In genomic region chr5:157718529-157718928, GRCh38 we compare ENCODE assay signal across 8 cellular contexts. TPM values are rescaled to one million over a fixed set of nuclear protein-coding genes. Genes with fewer than 3 reads are reported as not detected.
A peak's percentile ranks its signal among the peaks of the same experiment; 100 is the strongest.
DNase-seq lines count a peak whose midpoint lies in the region; ATAC-seq and TF ChIP-seq lines count a peak whose summit lies in the region.

No MANE protein-coding gene starts in this region.

- intact Hi-C loops in Calu3 (cut with micrococcal nuclease; ENCODE audit: unreplicated experiment) = loop anchor here (1.0 to 10.0 kb wide), 6 partner anchors 49 to 390 kb away; no protein-coding TSS in a partner anchor

- TF ChIP-seq CTCF in Calu3 (IDR thresholded peaks at IDR 0.05; ENCODE audit: unreplicated experiment) (no peak), LNCAP (IDR thresholded peaks at IDR 0.05) (peak; percentile 56), glutamatergic neuron (IDR thresholded peaks at IDR 0.05; ENCODE audit: partially characterized antibody, unreplicated experiment) (peak; percentile 49)

- CTCF ChIA-PET in Calu3 (lab: Charles Lee) = interaction anchor here (0.5 to 1.3 kb wide), 11 partner anchors 13 to 390 kb away, joined by 3 to 6 read pairs (median 4); partner anchors contain the start of gene THG1L
- CTCF ChIA-PET in activated CD8-positive, alpha-beta T cell treated with anti-CD3 and anti-CD28 coated beads, Interleukin-2, amount 10 ng/mL, durations not matched to agents 7 days and 5 days (lab: Charles Lee) = interaction anchor here (0.6 to 4.2 kb wide), 47 partner anchors 10 to 400 kb away, joined by 3 to 49 read pairs (median 4); partner anchors contain the start of genes LSM11 and THG1L

- no TSS peak for BruUV-seq in Calu3 (replicated peaks; lab: Mats Ljungman, UMichigan)

- POLR2A ChIA-PET in activated CD8-positive, alpha-beta T cell treated with anti-CD3 and anti-CD28 coated beads, Interleukin-2, amount 10 ng/mL, durations not matched to agents 7 days and 5 days (lab: Charles Lee) = interaction anchor here (0.6 to 0.7 kb wide), 2 partner anchors 25 to 385 kb away, joined by 3 read pairs; partner anchors contain the start of gene LSM11

- H3K4me3 Mint-ChIP-seq in Calu3 (ENCODE audit: low read depth, unreplicated experiment) = no peak overlapping the region
- no peak overlapping the region for H3K4me3 Mint-ChIP-seq in activated CD8-positive, alpha-beta T cell treated with anti-CD3 and anti-CD28 coated beads, Interleukin-2, amount 10 ng/mL, durations not matched to agents 7 days and 5 days
- no peak overlapping the region for H3K4me3 Mint-ChIP-seq in glutamatergic neuron (ENCODE audit: unreplicated experiment)

- peak; percentile 27 for DNase-seq in Calu3
- peak; percentile 34 for DNase-seq in activated CD8-positive, alpha-beta T cell treated with anti-CD3 and anti-CD28 coated beads, Interleukin-2, amount 10 ng/mL, durations not matched to agents 7 days and 5 days
- DNase-seq in glutamatergic neuron = no peak
- DNase-seq in pons (ENCODE audit: low spot score) = peak; percentile 91

- H3K9me3 Mint-ChIP-seq in Calu3 (ENCODE audit: low read depth, unreplicated experiment) (no peaks in the 10 kb centered on the region), glutamatergic neuron (ENCODE audit: unreplicated experiment) (peaks cover 3% of the 10 kb centered on the region)
- no peaks in the 10 kb centered on the region for H3K9me3 Mint-ChIP-seq in activated CD8-positive, alpha-beta T cell treated with anti-CD3 and anti-CD28 coated beads, Interleukin-2, amount 10 ng/mL, durations not matched to agents 7 days and 5 days (ENCODE audit: insufficient read depth)

- peak; percentile 74 for ATAC-seq in GM18861 (IDR thresholded peaks at IDR 0.05; ENCODE audit: unreplicated experiment)
- ATAC-seq in activated CD8-positive, alpha-beta T cell treated with anti-CD3 and anti-CD28 coated beads, Interleukin-2, amount 10 ng/mL, durations not matched to agents 7 days and 5 days = peak; percentile 92
- ATAC-seq in GM21528 (IDR thresholded peaks at IDR 0.05; ENCODE audit: low FRiP score, unreplicated experiment) = no peak
- no peak for ATAC-seq in HG02588 (IDR thresholded peaks at IDR 0.05; ENCODE audit: unreplicated experiment)

- H3K4me1 Mint-ChIP-seq in Calu3 (ENCODE audit: low read depth, unreplicated experiment) = no peaks in the 10 kb centered on the region
- H3K4me1 Mint-ChIP-seq in activated CD8-positive, alpha-beta T cell treated with anti-CD3 and anti-CD28 coated beads, Interleukin-2, amount 10 ng/mL, durations not matched to agents 7 days and 5 days (ENCODE audit: low read depth) = peaks cover 26% of the 10 kb centered on the region
- H3K4me1 Mint-ChIP-seq in glutamatergic neuron (ENCODE audit: low read depth, unreplicated experiment) = no peaks in the 10 kb centered on the region

- H3K36me3 Mint-ChIP-seq in Calu3 (ENCODE audit: insufficient read depth, unreplicated experiment) (no peaks in the 10 kb centered on the region), glutamatergic neuron (ENCODE audit: unreplicated experiment) (no peaks in the 10 kb centered on the region)
- H3K36me3 Mint-ChIP-seq in activated CD8-positive, alpha-beta T cell treated with anti-CD3 and anti-CD28 coated beads, Interleukin-2, amount 10 ng/mL, durations not matched to agents 7 days and 5 days (ENCODE audit: low read depth) = no peaks in the 10 kb centered on the region

- no peak overlapping the region for H3K27ac Mint-ChIP-seq in Calu3 (ENCODE audit: unreplicated experiment)
- H3K27ac Mint-ChIP-seq in activated CD8-positive, alpha-beta T cell treated with anti-CD3 and anti-CD28 coated beads, Interleukin-2, amount 10 ng/mL, durations not matched to agents 7 days and 5 days = peak overlapping the region; percentile 66
- H3K27ac Mint-ChIP-seq in glutamatergic neuron (ENCODE audit: unreplicated experiment) = no peak overlapping the region

- H3K27me3 Mint-ChIP-seq in Calu3 (ENCODE audit: unreplicated experiment) (no peaks in the 10 kb centered on the region), glutamatergic neuron (ENCODE audit: unreplicated experiment) (peaks cover 3% of the 10 kb centered on the region)
- H3K27me3 Mint-ChIP-seq in activated CD8-positive, alpha-beta T cell treated with anti-CD3 and anti-CD28 coated beads, Interleukin-2, amount 10 ng/mL, durations not matched to agents 7 days and 5 days (ENCODE audit: low read depth) = peaks cover 1% of the 10 kb centered on the region

RNA-seq across cellular contexts. Expression of gene THG1L, which starts 12.7 kb away (rescaled TPM):
- total RNA-seq in Calu3 (2022) = 11.0 and 16.2 TPM in 2 replicates
- 10 to 100 TPM; 12.4 to 13.4 TPM for total RNA-seq in activated CD8-positive, alpha-beta T cell treated with anti-CD3 and anti-CD28 coated beads, Interleukin-2, amount 10 ng/mL, durations not matched to agents 7 days and 5 days
- total RNA-seq in glutamatergic neuron (ENCODE audit: unreplicated experiment) = 3.4 TPM

RNA-seq across cellular contexts. Expression of gene LSM11, which starts 25.0 kb away (rescaled TPM):
- total RNA-seq in Calu3 (2022) (4.5 and 4.6 TPM in 2 replicates), glutamatergic neuron (ENCODE audit: unreplicated experiment) (7.7 TPM)
- 1 to 10 TPM; 5.7 to 5.8 TPM for total RNA-seq in activated CD8-positive, alpha-beta T cell treated with anti-CD3 and anti-CD28 coated beads, Interleukin-2, amount 10 ng/mL, durations not matched to agents 7 days and 5 days

RNA-seq across cellular contexts. Expression of gene C5orf52, which starts 47.2 kb away (rescaled TPM):
- total RNA-seq in Calu3 (2022) (not detected in 2 replicates), glutamatergic neuron (ENCODE audit: unreplicated experiment) (not detected)
- not detected for total RNA-seq in activated CD8-positive, alpha-beta T cell treated with anti-CD3 and anti-CD28 coated beads, Interleukin-2, amount 10 ng/mL, durations not matched to agents 7 days and 5 days

Comparison
In these comparisons a context has a peak if more than half of its experiments do, and no peak if none do; other contexts are left out.
1. ATAC-seq: peak in GM18861 (single experiment) and activated CD8-positive, alpha-beta T cell treated with anti-CD3 and anti-CD28 coated beads, Interleukin-2, amount 10 ng/mL, durations not matched to agents 7 days and 5 days (single experiment); none in GM21528 (single experiment) and HG02588 (single experiment).